ENCODE assay signal across 8 cellular contexts in genomic region chr2:263774-264492, GRCh38. TPM values are rescaled to one million over a fixed set of nuclear protein-coding genes. Genes with fewer than 3 reads are reported as not detected.
DNase-seq lines count a peak whose midpoint lies in the region; ATAC-seq, FAIRE-seq and TF ChIP-seq lines count a peak whose summit lies in the region.

Gene SH3YL1, minus strand, starts transcription at chr2:264032. Its CDS starts 48 bp downstream, at chr2:263984.

- peak within 1 kb of the TSS; percentile 98 for H3K9ac ChIP-seq in keratinocyte (ENCODE audit: control insufficient read depth, extremely low read depth, insufficient read depth, low read length)

- dilution Hi-C loops in keratinocyte (cut with MboI; ENCODE audit: extremely low pct_ligation_motif_present, low sequenced_read_pairs): no loop called here

- H3K27ac ChIP-seq in breast epithelium: peak within 1 kb of the TSS; percentile 94 to 97
- peak within 1 kb of the TSS; percentile 89 for H3K27ac ChIP-seq in keratinocyte (ENCODE audit: control insufficient read depth, insufficient read depth, low read length)

- H4K20me1 ChIP-seq in keratinocyte (ENCODE audit: control insufficient read depth, extremely low read depth, insufficient read depth, low read length): peaks cover 6% of the 10 kb centered on the region

- H3K79me2 ChIP-seq in keratinocyte (ENCODE audit: control insufficient read depth, insufficient read depth, low read length): peaks cover 55% of the 10 kb centered on the region

- intact Hi-C loops in breast epithelium (cut with DNase I; ENCODE audit: low total_unique reads): no loop called here

- H3K4me3 ChIP-seq in breast epithelium: peak within 1 kb of the TSS; percentile 59 to 92 (median 88)
- H3K4me3 ChIP-seq in keratinocyte (ENCODE audit: control insufficient read depth in 2 of 3, extremely low read depth in 1 of 3, insufficient read depth in 2 of 3, low read depth in 1 of 3, low read length in 3 of 3): peak within 1 kb of the TSS; percentile 74 to 100 (median 99)

- H3K27me3 ChIP-seq in breast epithelium: no peaks in the 10 kb centered on the region
- no peaks in the 10 kb centered on the region for H3K27me3 ChIP-seq in keratinocyte (ENCODE audit: control insufficient read depth, extremely low read depth, insufficient read depth, low read length)

- H3K4me2 ChIP-seq in keratinocyte (ENCODE audit: control insufficient read depth, extremely low read depth, insufficient read depth, low read depth, low read length): peak within 1 kb of the TSS; percentile 99

- no peak for TF ChIP-seq CTCF in breast epithelium (IDR thresholded peaks at IDR 0.05)
- no peak for TF ChIP-seq CTCF in keratinocyte (optimal IDR thresholded peaks at IDR 0.05 in 1 of 3, IDR thresholded peaks at IDR 0.05 in 1 of 3, conservative IDR thresholded peaks at IDR 0.05 in 1 of 3; ENCODE audit: extremely low read depth in 1 of 3, insufficient read depth in 2 of 3, low read length in 3 of 3)

- H3K36me3 ChIP-seq in breast epithelium: no peaks in the 10 kb centered on the region
- H3K36me3 ChIP-seq in keratinocyte (ENCODE audit: control insufficient read depth in 2 of 2, extremely low read depth in 1 of 2, insufficient read depth in 2 of 2, low read length in 2 of 2): peaks cover 0 to 7% of the 10 kb centered on the region in 2 experiments

- H3K4me1 ChIP-seq in breast epithelium (peaks cover 0 to 12% of the 10 kb centered on the region in 2 donors), keratinocyte (ENCODE audit: control insufficient read depth, extremely low read depth, insufficient read depth, low read length) (peaks cover 20% of the 10 kb centered on the region)

- DNase-seq in NCI-H82 (lab: John Stamatoyannopoulos, UW) (peak; percentile 56), NCI-H82 treated with DMSO at 0.1 percent for 48 hours (lab: John Stamatoyannopoulos, UW; ENCODE audit: unreplicated experiment) (no peak), T-helper 9 cell (peak; percentile 56), breast epithelium (ENCODE audit: low spot score in 2 of 2) (peak; percentile 79 to 81), keratinocyte (ENCODE audit: low read depth, low spot score) (no peak), SW 1271 (lab: John Stamatoyannopoulos, UW) (no peak)
- DNase-seq in stimulated activated CD4-positive, alpha-beta T cell treated with anti-CD3 and anti-CD28 coated beads, Interleukin-1b, Interleukin-23, amount 100 ng/mL, for 4 hours (ENCODE audit: low read depth in 2 of 2): peak; percentile 31 to 38

- no peak for TF ChIP-seq POLR2A in breast epithelium (IDR thresholded peaks at IDR 0.05)

- FAIRE-seq in keratinocyte (lab: Jason Lieb, UNC): no peak

- H3K9me1 ChIP-seq in keratinocyte (ENCODE audit: control insufficient read depth, extremely low read depth, insufficient read depth, low read length): peaks cover 3% of the 10 kb centered on the region

- peak within 1 kb of the TSS; percentile 100 for H2AFZ ChIP-seq in keratinocyte (ENCODE audit: control insufficient read depth, low read length)

- no peaks in the 10 kb centered on the region for H3K9me3 ChIP-seq in breast epithelium
- no peaks in the 10 kb centered on the region for H3K9me3 ChIP-seq in keratinocyte (ENCODE audit: control insufficient read depth, low read depth, low read length)

- ATAC-seq in HG03432 (IDR thresholded peaks at IDR 0.05; ENCODE audit: unreplicated experiment): peak; percentile 26

RNA-seq across cellular contexts. Expression of gene SH3YL1, which starts in this region (rescaled TPM):
- total RNA-seq in breast epithelium: 100 to 1,000 TPM in 1 of 3 donors, 10 to 100 TPM in 2; 40.5 to 151 (median 81.6) TPM
- polyA plus RNA-seq in keratinocyte: 24.9 to 41.8 TPM (median 37.2 TPM) in 3 replicates
- 95.3 TPM for polyA plus RNA-seq in keratinocyte (2011; ENCODE audit: low read depth)
- 41.2 and 43.2 TPM in 2 replicates for polyA plus RNA-seq in keratinocyte (2011; cell fraction: cytosol; rRNA removed)
- polyA plus RNA-seq in keratinocyte (2011; cell fraction: nucleus; rRNA removed): 41.6 and 44.2 TPM in 2 replicates
- polyA plus RNA-seq in keratinocyte (2012; ENCODE audit: low replicate concordance): 29.6 and 59.2 TPM in 2 replicates
- polyA minus RNA-seq in keratinocyte: 4.6 to 24.7 TPM (median 9.6 TPM) in 3 replicates
- polyA minus RNA-seq in keratinocyte (2011; cell fraction: cytosol; rRNA and poly(A)+ RNA removed): 20.7 TPM
- 12.3 and 26.5 TPM in 2 replicates for polyA minus RNA-seq in keratinocyte (2011; cell fraction: nucleus; rRNA and poly(A)+ RNA removed)

Comparison
In these comparisons a context has a peak if more than half of its experiments do, and no peak if none do; other contexts are left out.
1. DNase-seq: peak in NCI-H82 (single experiment), T-helper 9 cell (single experiment), breast epithelium (2 of 2) and stimulated activated CD4-positive, alpha-beta T cell treated with anti-CD3 and anti-CD28 coated beads, Interleukin-1b, Interleukin-23, amount 100 ng/mL, for 4 hours (2 of 2); none in NCI-H82 treated with DMSO at 0.1 percent for 48 hours (single experiment), keratinocyte (single experiment) and SW 1271 (0 of 2).